In genomic region chr6:14713966-14714631, GRCh38 we compare ENCODE assay signal across 21 cellular contexts.
DNase-seq lines count a peak whose midpoint lies in the region; ATAC-seq and TF ChIP-seq lines count a peak whose summit lies in the region.
"Had no signal": no experiment of that assay in that cellular context is flagged by ENCODE, and none has a peak within 500 bp of the region (broad histone marks: within the 10 kb centered on the region; RNA-seq: fewer than 3 reads in every experiment).

No MANE protein-coding gene starts in this region.

- H3K9me3 ChIP-seq in heart right ventricle (peaks cover 0 to 7% (median 0%) of the 10 kb centered on the region in 11 donors), RWPE2 (ENCODE audit: severe bottlenecking) (no peaks in the 10 kb centered on the region)
- H3K9me3 ChIP-seq: HAP-1, lower lobe of right lung, SK-N-SH had no signal

- DNase-seq in heart right ventricle (no peak), cardiac septum (ENCODE audit: low spot score) (no peak), RWPE2 (ENCODE audit: low spot score) (no peak), memory B cell (ENCODE audit: low spot score in 2 of 2) (no peak), NCI-H2081 treated with DMSO at 0.1 percent for 48 hours (lab: John Stamatoyannopoulos, UW) (no peak), H7 (no peak), NCI-H82 (lab: John Stamatoyannopoulos, UW) (no peak)
- DNase-seq: activated CD4-positive, alpha-beta T cell treated with anti-CD3 and anti-CD28 coated beads, Interleukin-2, amount 50 U/mL, for 1 hour; activated effector memory CD4-positive, alpha-beta T cell treated with anti-CD3 and anti-CD28 coated beads, Interleukin-2, amount 50 U/mL, for 16 hours; effector memory CD4-positive, alpha-beta T cell; kidney; lower lobe of right lung; NCI-H510A; SK-N-SH; stimulated activated CD4-positive, alpha-beta T cell treated with anti-CD3 and anti-CD28 coated beads, Interleukin-2, amount 100 ng/mL, for 48 hours had no signal

- intact Hi-C loops in heart right ventricle (cut with DNase I), result loop anchor here in 5 of 10 donors (5.0 to 10.0 kb wide), 5 partner anchors 77 to 531 kb away; partner anchors contain the start of gene JARID2 (in 2 of the 5)
- intact Hi-C loops in cardiac septum (cut with DNase I), result loop anchor here (5.0 kb wide), 1 partner anchor 77 kb away; no protein-coding TSS in a partner anchor

- no peaks in the 10 kb centered on the region for H3K36me3 ChIP-seq in heart right ventricle
- no peaks in the 10 kb centered on the region for H3K36me3 ChIP-seq in RWPE2 (ENCODE audit: low read depth)
- H3K36me3 ChIP-seq in H7 (replicated peaks; ENCODE audit: control insufficient read depth, insufficient read depth, low read length), result no peaks in the 10 kb centered on the region
- H3K36me3 ChIP-seq: esophagus muscularis mucosa, HAP-1, lower lobe of right lung had no signal

- H3K4me1 Mint-ChIP-seq in memory B cell, result peaks cover 34% of the 10 kb centered on the region

- H3K4me3 ChIP-seq in heart right ventricle (no peak overlapping the region), RWPE2 (ENCODE audit: severe bottlenecking) (no peak overlapping the region), H7 (ENCODE audit: insufficient read depth, low read depth, low read length) (no peak overlapping the region)
- H3K4me3 ChIP-seq: esophagus muscularis mucosa, HAP-1, lower lobe of right lung had no signal

- H3K4me1 ChIP-seq in heart right ventricle (peaks cover 3 to 46% (median 25%) of the 10 kb centered on the region in 9 donors), RWPE2 (ENCODE audit: insufficient read depth, poor library complexity, severe bottlenecking) (peaks cover 27% of the 10 kb centered on the region)
- H3K4me1 ChIP-seq: HAP-1 had no signal

- H3K4me3 Mint-ChIP-seq in memory B cell, result no peak overlapping the region
- H3K4me3 Mint-ChIP-seq: T-helper 2 cell treated with Interferon-gamma antibody and Interleukin-4, amounts not matched to agents 5 μg/mL and 100 μg/mL, for 36 hours; type B pancreatic cell had no signal

- 81 to 84% methylated on average over 3 of the region's 3 CpGs for WGBS in heart right ventricle, 2 donors

- H3K27me3 Mint-ChIP-seq in memory B cell, result no peaks in the 10 kb centered on the region

- TF ChIP-seq CTCF in heart right ventricle (IDR thresholded peaks at IDR 0.05), result no peak
- TF ChIP-seq CTCF in RWPE2 (IDR thresholded peaks at IDR 0.05; ENCODE audit: poor library complexity, severe bottlenecking), result no peak

- H3K27ac ChIP-seq in heart right ventricle, result peak overlapping the region in 6 of 10 donors; percentile 10 to 76 (median 66)
- H3K27ac ChIP-seq in RWPE2 (ENCODE audit: poor library complexity, severe bottlenecking), result peak overlapping the region; percentile 75
- H3K27ac ChIP-seq: VCaP had no signal

- H3K36me3 Mint-ChIP-seq in memory B cell, result peaks cover 10% of the 10 kb centered on the region

- H3K27ac Mint-ChIP-seq in memory B cell, result peak overlapping the region; percentile 7
- H3K27ac Mint-ChIP-seq: T-helper 2 cell treated with Interferon-gamma antibody and Interleukin-4, amounts not matched to agents 5 μg/mL and 100 μg/mL, for 36 hours; type B pancreatic cell had no signal

- H3K9me3 Mint-ChIP-seq in memory B cell, result peaks cover 9% of the 10 kb centered on the region
- H3K9me3 Mint-ChIP-seq: T-helper 2 cell treated with Interferon-gamma antibody and Interleukin-4, amounts not matched to agents 5 μg/mL and 100 μg/mL, for 36 hours had no signal

- ATAC-seq in heart right ventricle (no peak), RWPE2 (ENCODE audit: low read depth) (no peak), memory B cell (ENCODE audit: low read depth) (no peak), HG02884 (IDR thresholded peaks at IDR 0.05; ENCODE audit: unreplicated experiment) (no peak)

- H3K27me3 ChIP-seq in heart right ventricle (no peaks in the 10 kb centered on the region), RWPE2 (ENCODE audit: insufficient read depth, poor library complexity, severe bottlenecking) (no peaks in the 10 kb centered on the region), H7 (ENCODE audit: control insufficient read depth, insufficient read depth, low read length) (no peaks in the 10 kb centered on the region)
- H3K27me3 ChIP-seq: esophagus muscularis mucosa had no signal
